13 cellular contexts compared by ENCODE assay signal in the genomic region with DNA sequence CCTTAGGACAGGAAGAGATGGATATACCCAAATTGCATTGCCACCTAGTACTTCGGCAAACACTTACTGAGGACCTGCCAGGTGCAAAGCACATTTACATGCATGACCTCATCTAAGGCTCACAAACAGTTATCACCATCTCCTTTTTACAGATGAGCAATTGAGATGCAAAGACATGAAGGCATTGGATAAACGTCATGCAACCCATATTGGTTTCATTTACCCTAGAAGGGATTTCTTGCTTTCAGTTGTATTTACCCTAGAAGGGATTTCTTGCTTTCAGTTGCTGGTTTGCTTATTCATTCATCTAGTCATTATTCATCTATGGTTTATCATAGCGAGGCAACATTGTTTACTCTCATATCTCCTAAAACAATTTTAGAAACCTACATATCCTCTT. TPM values are rescaled to one million over a fixed set of nuclear protein-coding genes. Genes with fewer than 3 reads are reported as not detected.
DNase-seq lines count a peak whose midpoint lies in the region; ATAC-seq, FAIRE-seq and TF ChIP-seq lines count a peak whose summit lies in the region.
"Had no signal": no experiment of that assay in that cellular context is flagged by ENCODE, and none has a peak within 500 bp of the region (broad histone marks: within the 10 kb centered on the region; RNA-seq: fewer than 3 reads in every experiment).

No MANE protein-coding gene starts in this region.

- H3K4me1 ChIP-seq in GM12878 (ENCODE audit: control insufficient read depth, insufficient read depth, low read length) (peaks cover 42% of the 10 kb centered on the region), upper lobe of right lung (peaks cover 34% of the 10 kb centered on the region)

- H3K4me3 Mint-ChIP-seq in natural killer cell: no peak overlapping the region

- intact Hi-C loops in GM12878 (cut with micrococcal nuclease; ENCODE audit: unreplicated experiment): loop anchor here (1.0 to 10.0 kb wide), 4 partner anchors 45 to 503 kb away; a partner anchor contains a TSS
- intact Hi-C loops in upper lobe of right lung (cut with DNase I): no loop called here
- intact Hi-C loops in natural killer cell (cut with micrococcal nuclease): no loop called here

- H3K4me2 ChIP-seq in GM12878 (ENCODE audit: control insufficient read depth, insufficient read depth): peak overlapping the region; percentile 45; the same call in 1 of the 2 replicates
- H3K4me2 ChIP-seq: PC-9 had no signal

- no peaks in the 10 kb centered on the region for H3K9me3 Mint-ChIP-seq in natural killer cell

- no peaks in the 10 kb centered on the region for H3K79me2 ChIP-seq in GM12878 (ENCODE audit: control insufficient read depth, insufficient read depth, low read length)

- peak; percentile 79 for FAIRE-seq in GM12878 (lab: Jason Lieb, UNC)

- RAD21 ChIA-PET in GM12878 (lab: Charles Lee; ENCODE audit: unreplicated experiment): interaction anchor here (1.4 kb wide), 1 partner anchor 12 kb away, joined by 8 read pairs; no protein-coding TSS in a partner anchor

- no peaks in the 10 kb centered on the region for H3K36me3 Mint-ChIP-seq in natural killer cell

- POLR2A ChIA-PET in GM12878 (lab: Charles Lee): no interaction called here

- SMC1A ChIA-PET in GM12878 (lab: Charles Lee; ENCODE audit: uncharacterized antibody, unreplicated experiment): interaction anchor here (1.4 to 3.6 kb wide), 3 partner anchors 13 to 103 kb away, joined by 3 to 38 read pairs (median 3); no protein-coding TSS in a partner anchor

- peak; percentile 76 for ATAC-seq in GM21529 (IDR thresholded peaks at IDR 0.05; ENCODE audit: unreplicated experiment)
- peak; percentile 88 for ATAC-seq in HG03439 (IDR thresholded peaks at IDR 0.05; ENCODE audit: unreplicated experiment)
- peak; percentile 84 for ATAC-seq in GM12878
- no peak for ATAC-seq in upper lobe of right lung
- no peak for ATAC-seq in natural killer cell

- H3K27me3 ChIP-seq in GM12878 (replicated peaks in 1 of 2; ENCODE audit: control insufficient read depth in 2 of 2, insufficient read depth in 2 of 2, low read length in 1 of 2): no peaks in the 10 kb centered on the region
- H3K27me3 ChIP-seq in upper lobe of right lung: peaks cover 1% of the 10 kb centered on the region
- H3K27me3 ChIP-seq: dorsolateral prefrontal cortex, testis had no signal

- H3K9me3 ChIP-seq in GM12878 (replicated peaks; ENCODE audit: control insufficient read depth, insufficient read depth, low read length) (no peaks in the 10 kb centered on the region), upper lobe of right lung (no peaks in the 10 kb centered on the region)
- H3K9me3 ChIP-seq: testis had no signal

- H3K27ac Mint-ChIP-seq in natural killer cell: no peak overlapping the region

- no peak overlapping the region for H2AFZ ChIP-seq in GM12878 (ENCODE audit: control insufficient read depth, low read depth, low read length)
- H2AFZ ChIP-seq: PC-9 had no signal

- DNase-seq in NCI-H1092 (lab: John Stamatoyannopoulos, UW): peak; percentile 38
- DNase-seq in NCI-H1092 treated with DMSO at 0.1 percent for 48 hours (lab: John Stamatoyannopoulos, UW): no peak
- DNase-seq in GM12878 (ENCODE audit: low read depth, low spot score): peak; percentile 88
- no peak for DNase-seq in NCI-H524 (lab: John Stamatoyannopoulos, UW)
- no peak for DNase-seq in upper lobe of right lung
- no peak for DNase-seq in natural killer cell
- DNase-seq: dorsolateral prefrontal cortex, GOT3, PC-9, testis had no signal

- H3K9ac ChIP-seq in GM12878 (ENCODE audit: control insufficient read depth, insufficient read depth, low read length): no peak overlapping the region

- TF ChIP-seq RAD21 in GM12878 (IDR thresholded peaks at IDR 0.05; ENCODE audit: insufficient read depth, low read depth, low read length): no peak

- BruUV-seq in GM12878 (replicated peaks; lab: Mats Ljungman, UMichigan): no TSS peak

- H3K27ac ChIP-seq in GM12878 (ENCODE audit: control insufficient read depth, insufficient read depth) (peak overlapping the region; percentile 35), upper lobe of right lung (no peak overlapping the region)
- H3K27ac ChIP-seq: 22Rv1, dorsolateral prefrontal cortex, PC-9, testis had no signal

- peaks cover 12 to 41% of the 10 kb centered on the region in 2 donors for H3K27me3 Mint-ChIP-seq in natural killer cell (ENCODE audit: low read depth in 2 of 2)

- no peaks in the 10 kb centered on the region for H4K20me1 ChIP-seq in GM12878 (ENCODE audit: control insufficient read depth, insufficient read depth)

- CTCF ChIA-PET in GM12878 (lab: Yijun Ruan, JAX): interaction anchor here (1.2 kb wide), 1 partner anchor 340 kb away, joined by 3 read pairs; no protein-coding TSS in a partner anchor

- H3K36me3 ChIP-seq in GM12878 (ENCODE audit: control insufficient read depth in 2 of 2, insufficient read depth in 2 of 2, low read length in 1 of 2): no peaks in the 10 kb centered on the region
- H3K36me3 ChIP-seq in upper lobe of right lung: no peaks in the 10 kb centered on the region

- in situ Hi-C loops in GM12878 (cut with MboI): no loop called here

- H3K4me3 ChIP-seq in GM12878: no peak overlapping the region
- no peak overlapping the region for H3K4me3 ChIP-seq in upper lobe of right lung
- H3K4me3 ChIP-seq: dorsolateral prefrontal cortex, PC-9, testis had no signal

- H3K4me1 Mint-ChIP-seq in natural killer cell: peaks cover 5 to 10% of the 10 kb centered on the region in 2 donors

- peak; percentile 96 to 99 for TF ChIP-seq EP300 in GM12878 (IDR thresholded peaks at IDR 0.05; ENCODE audit: borderline replicate concordance in 1 of 2, control insufficient read depth in 1 of 2, low read depth in 2 of 2, low read length in 2 of 2)

- TF ChIP-seq CTCF in GM12878 (IDR thresholded peaks at IDR 0.05 in 2 of 3, conservative IDR thresholded peaks at IDR 0.05 in 1 of 3; ENCODE audit: control insufficient read depth in 2 of 3, extremely low read depth in 1 of 3, insufficient read depth in 1 of 3, low read depth in 3 of 3, low read length in 3 of 3) (no peak), upper lobe of right lung (IDR thresholded peaks at IDR 0.05) (no peak), natural killer cell (IDR thresholded peaks at IDR 0.05) (no peak)

- no peak for TF ChIP-seq POLR2A in GM12878 (IDR thresholded peaks at IDR 0.05; ENCODE audit: low read depth, low read length)

- 0% methylated on average over 3 of the region's 3 CpGs for WGBS in GM12878 (ENCODE audit: insufficient coverage, insufficient replicate concordance, low lambda C conversion rate, missing lambda C conversion rate)

TF ChIP-seq in GM12878, 131 proteins besides CTCF, POLR2A, EP300 and RAD21 (continues in another document):
- TF ChIP-seq, protein P1, sequence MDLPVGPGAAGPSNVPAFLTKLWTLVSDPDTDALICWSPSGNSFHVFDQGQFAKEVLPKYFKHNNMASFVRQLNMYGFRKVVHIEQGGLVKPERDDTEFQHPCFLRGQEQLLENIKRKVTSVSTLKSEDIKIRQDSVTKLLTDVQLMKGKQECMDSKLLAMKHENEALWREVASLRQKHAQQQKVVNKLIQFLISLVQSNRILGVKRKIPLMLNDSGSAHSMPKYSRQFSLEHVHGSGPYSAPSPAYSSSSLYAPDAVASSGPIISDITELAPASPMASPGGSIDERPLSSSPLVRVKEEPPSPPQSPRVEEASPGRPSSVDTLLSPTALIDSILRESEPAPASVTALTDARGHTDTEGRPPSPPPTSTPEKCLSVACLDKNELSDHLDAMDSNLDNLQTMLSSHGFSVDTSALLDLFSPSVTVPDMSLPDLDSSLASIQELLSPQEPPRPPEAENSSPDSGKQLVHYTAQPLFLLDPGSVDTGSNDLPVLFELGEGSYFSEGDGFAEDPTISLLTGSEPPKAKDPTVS (IDR thresholded peaks at IDR 0.05; ENCODE audit: low read depth, low read length): no peak

RNA-seq across cellular contexts. Expression of a gene that starts 52.2 kb away (rescaled TPM):
- not detected in 2 replicates for total RNA-seq in GM12878 (2013; cell fraction: nucleolus; rRNA removed)
- not detected in 2 replicates for total RNA-seq in GM12878 (2014; rRNA removed)
- total RNA-seq in GM12878 (2014; rRNA removed; fragmentation: Illumina TruSeq; extraction: Trizol): not detected in 2 replicates
- not detected in 2 replicates for total RNA-seq in GM12878 (2021)
- polyA plus RNA-seq in GM12878 (2011; ENCODE audit: low read depth): not detected
- not detected in 2 replicates for polyA plus RNA-seq in GM12878 (2011; rRNA removed)
- not detected in 2 replicates for polyA plus RNA-seq in GM12878 (2011; cell fraction: cytosol; rRNA removed)
- not detected in 2 replicates for polyA plus RNA-seq in GM12878 (2011; cell fraction: nucleus; rRNA removed)
- polyA plus RNA-seq in GM12878 (2012): not detected in 2 replicates
- polyA plus RNA-seq in GM12878 (2014; fragmentation: Illumina TruSeq; extraction: Trizol): not detected in 2 replicates
- polyA plus RNA-seq in GM12878 (2014; fragmentation: Nextera tagmentation; extraction: Ambion mirVana): not detected
- 0.08 and 0.14 TPM in 2 replicates for polyA plus RNA-seq in GM12878 (2014; rRNA removed)
- not detected for polyA plus RNA-seq in GM12878 (2016; fragmentation: Nextera tagmentation; extraction: Ambion mirVana)
- not detected in 2 replicates for polyA minus RNA-seq in GM12878 (2011; rRNA and poly(A)+ RNA removed)
- polyA minus RNA-seq in GM12878 (2011; cell fraction: cytosol; rRNA and poly(A)+ RNA removed): not detected in 2 replicates
- not detected in 2 replicates for polyA minus RNA-seq in GM12878 (2011; cell fraction: nucleus; rRNA and poly(A)+ RNA removed)
- 2.5 TPM for total RNA-seq in upper lobe of right lung
- total RNA-seq in natural killer cell: under 1 TPM in 1 of 3 donors, not detected in 2; 0.31 TPM

Comparison
In these comparisons a context has a peak if more than half of its experiments do, and no peak if none do; other contexts are left out.
1. DNase-seq: peak in NCI-H1092 (single experiment) and GM12878 (single experiment); none in NCI-H1092 treated with DMSO at 0.1 percent for 48 hours (single experiment), NCI-H524 (0 of 2), upper lobe of right lung (single experiment) and natural killer cell (single experiment).
2. ATAC-seq: peak in GM21529 (single experiment), HG03439 (single experiment) and GM12878 (single experiment); none in upper lobe of right lung (single experiment) and natural killer cell (0 of 3).